ENCODE assay signal across 1 cellular context in genomic region chr1:154970631-154971340, GRCh38.
A peak's percentile ranks its signal among the peaks of the same experiment; 100 is the strongest.
TF ChIP-seq lines count a peak whose summit lies in the region.

SHC1 (minus strand) TSS chr1:154970747; CDS start chr1:154970526, 221 bp downstream.

TF ChIP-seq in K562, 482 proteins besides CTCF, POLR2A, EP300 and RAD21 (continued from another document and continues in another):
- TF ChIP-seq ZBTB34 (CRISPR knock-in tag; IDR thresholded peaks at IDR 0.05) (no peak), NCOR1 (IDR thresholded peaks at IDR 0.05) (no peak), RBFOX2 (IDR thresholded peaks at IDR 0.05; ENCODE audit: low read depth, low read length) (peak; percentile 83), HLTF (IDR thresholded peaks at IDR 0.05) (0 out of 2 replicates have a peak, but pooled peaks have one; percentile 16), BRD4 (IDR thresholded peaks at IDR 0.05) (no peak), ZNF695 (CRISPR knock-in tag; IDR thresholded peaks at IDR 0.05) (no peak), MTA1 (IDR thresholded peaks at IDR 0.05; ENCODE audit: borderline replicate concordance) (peak; percentile 19; the same call in 1 of the 2 replicates), E2F6 (IDR thresholded peaks at IDR 0.05; ENCODE audit: borderline replicate concordance in 1 of 2, extremely low read depth in 1 of 2, insufficient read depth in 1 of 2, insufficient read length in 1 of 2, low read depth in 1 of 2, low read length in 1 of 2, poor library complexity in 1 of 2, severe bottlenecking in 1 of 2) (peak in 1 of 2 experiments; percentile 5), RFX1 (IDR thresholded peaks at IDR 0.05) (no peak), ZNF280B (CRISPR knock-in tag; IDR thresholded peaks at IDR 0.05) (no peak), CEBPG (CRISPR knock-in tag; IDR thresholded peaks at IDR 0.05) (no peak), CEBPG (tag; conservative IDR thresholded peaks at IDR 0.05 in 1 of 2, IDR thresholded peaks at IDR 0.05 in 1 of 2) (no peak), SRSF7 (optimal IDR thresholded peaks at IDR 0.05; ENCODE audit: low read depth, low read length) (no peak), HMGN3 (IDR thresholded peaks at IDR 0.05; ENCODE audit: borderline replicate concordance, extremely low read depth, insufficient read length, low read depth, low read length) (no peak), PHF21A (IDR thresholded peaks at IDR 0.05; ENCODE audit: borderline replicate concordance, low read depth) (no peak), ZBTB17 (CRISPR knock-in tag; IDR thresholded peaks at IDR 0.05) (no peak), ZNF175 (CRISPR knock-in tag; IDR thresholded peaks at IDR 0.05; ENCODE audit: low read depth) (no peak), NRF1 (conservative IDR thresholded peaks at IDR 0.05 in 1 of 2, IDR thresholded peaks at IDR 0.05 in 1 of 2) (peak; percentile 33 to 34; a peak in 1 of 4 replicates), SMAD3 (CRISPR knock-in tag; conservative IDR thresholded peaks at IDR 0.05) (no peak), CHCHD3 (CRISPR knock-in tag; IDR thresholded peaks at IDR 0.05) (no peak), EWSR1 (IDR thresholded peaks at IDR 0.05; ENCODE audit: borderline replicate concordance, low read depth, partially characterized antibody) (no peak), NFXL1 (CRISPR knock-in tag; IDR thresholded peaks at IDR 0.05) (no peak), FOXJ2 (tag; IDR thresholded peaks at IDR 0.05) (no peak), MTA3 (IDR thresholded peaks at IDR 0.05; ENCODE audit: borderline replicate concordance) (peak; percentile 57; the same call in 1 of the 2 replicates), SIN3B (IDR thresholded peaks at IDR 0.05; ENCODE audit: low read depth) (no peak), TOE1 (IDR thresholded peaks at IDR 0.05; ENCODE audit: borderline replicate concordance) (no peak), TOE1 (CRISPR knock-in tag; IDR thresholded peaks at IDR 0.05; ENCODE audit: borderline replicate concordance, low read depth) (no peak), SMC3 (conservative IDR thresholded peaks at IDR 0.05; ENCODE audit: insufficient read depth, low read depth, low read length) (no peak), KDM1A (IDR thresholded peaks at IDR 0.05) (no peak), RBM39 (optimal IDR thresholded peaks at IDR 0.05; ENCODE audit: low read depth, low read length) (no peak), COPS2 (conservative IDR thresholded peaks at IDR 0.05) (no peak), YBX1 (IDR thresholded peaks at IDR 0.05) (no peak), FOS (IDR thresholded peaks at IDR 0.05; ENCODE audit: extremely low read depth, insufficient read length) (no peak), STAT5A (IDR thresholded peaks at IDR 0.05; ENCODE audit: borderline replicate concordance, low read length) (no peak), CTCFL (IDR thresholded peaks at IDR 0.05; ENCODE audit: borderline replicate concordance, insufficient read depth, low read depth, low read length, poor library complexity, severe bottlenecking) (no peak), ZNF77 (CRISPR knock-in tag; IDR thresholded peaks at IDR 0.05) (no peak), FOXM1 (IDR thresholded peaks at IDR 0.05; ENCODE audit: low read depth) (no peak), FOXM1 (CRISPR knock-in tag; IDR thresholded peaks at IDR 0.05; ENCODE audit: low read depth) (no peak), HNRNPUL1 (IDR thresholded peaks at IDR 0.05; ENCODE audit: low read length) (no peak), KLF10 (CRISPR knock-in tag; IDR thresholded peaks at IDR 0.05) (no peak), DIDO1 (tag; IDR thresholded peaks at IDR 0.05; ENCODE audit: low read depth) (no peak), NCOA4 (IDR thresholded peaks at IDR 0.05; ENCODE audit: partially characterized antibody) (no peak), ZNF766 (CRISPR knock-in tag; conservative IDR thresholded peaks at IDR 0.05) (no peak), MYC (IDR thresholded peaks at IDR 0.05; ENCODE audit: low read depth, low read length) (peak; percentile 63; the same call in 1 of the 2 replicates), MYC (CRISPR knock-in tag; IDR thresholded peaks at IDR 0.05; ENCODE audit: borderline replicate concordance, low read depth) (no peak), ZNF644 (tag; IDR thresholded peaks at IDR 0.05; ENCODE audit: low read depth) (no peak), ZNF75A (CRISPR knock-in tag; IDR thresholded peaks at IDR 0.05) (no peak), ZNF347 (CRISPR knock-in tag; IDR thresholded peaks at IDR 0.05; ENCODE audit: low read depth) (no peak), MECOM (CRISPR knock-in tag; IDR thresholded peaks at IDR 0.05) (no peak), GTF3C2 (IDR thresholded peaks at IDR 0.05; ENCODE audit: borderline replicate concordance, extremely low read depth, insufficient read length) (no peak), JUN (IDR thresholded peaks at IDR 0.05; ENCODE audit: borderline replicate concordance, low read depth, low read length) (no peak), JUN (CRISPR knock-in tag; IDR thresholded peaks at IDR 0.05; ENCODE audit: borderline replicate concordance) (no peak; the same call in 1 of the 2 replicates), ILK (tag; IDR thresholded peaks at IDR 0.05; ENCODE audit: borderline replicate concordance, low read depth) (no peak)
- TF ChIP-seq, protein P1, sequence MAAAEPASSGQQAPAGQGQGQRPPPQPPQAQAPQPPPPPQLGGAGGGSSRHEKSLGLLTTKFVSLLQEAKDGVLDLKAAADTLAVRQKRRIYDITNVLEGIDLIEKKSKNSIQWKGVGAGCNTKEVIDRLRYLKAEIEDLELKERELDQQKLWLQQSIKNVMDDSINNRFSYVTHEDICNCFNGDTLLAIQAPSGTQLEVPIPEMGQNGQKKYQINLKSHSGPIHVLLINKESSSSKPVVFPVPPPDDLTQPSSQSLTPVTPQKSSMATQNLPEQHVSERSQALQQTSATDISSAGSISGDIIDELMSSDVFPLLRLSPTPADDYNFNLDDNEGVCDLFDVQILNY (CRISPR knock-in tag; IDR thresholded peaks at IDR 0.05) = no peak
- TF ChIP-seq, protein P2, sequence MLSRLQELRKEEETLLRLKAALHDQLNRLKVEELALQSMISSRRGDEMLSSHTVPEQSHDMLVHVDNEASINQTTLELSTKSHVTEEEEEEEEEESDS (CRISPR knock-in tag; IDR thresholded peaks at IDR 0.05) = no peak
- TF ChIP-seq, protein P3, sequence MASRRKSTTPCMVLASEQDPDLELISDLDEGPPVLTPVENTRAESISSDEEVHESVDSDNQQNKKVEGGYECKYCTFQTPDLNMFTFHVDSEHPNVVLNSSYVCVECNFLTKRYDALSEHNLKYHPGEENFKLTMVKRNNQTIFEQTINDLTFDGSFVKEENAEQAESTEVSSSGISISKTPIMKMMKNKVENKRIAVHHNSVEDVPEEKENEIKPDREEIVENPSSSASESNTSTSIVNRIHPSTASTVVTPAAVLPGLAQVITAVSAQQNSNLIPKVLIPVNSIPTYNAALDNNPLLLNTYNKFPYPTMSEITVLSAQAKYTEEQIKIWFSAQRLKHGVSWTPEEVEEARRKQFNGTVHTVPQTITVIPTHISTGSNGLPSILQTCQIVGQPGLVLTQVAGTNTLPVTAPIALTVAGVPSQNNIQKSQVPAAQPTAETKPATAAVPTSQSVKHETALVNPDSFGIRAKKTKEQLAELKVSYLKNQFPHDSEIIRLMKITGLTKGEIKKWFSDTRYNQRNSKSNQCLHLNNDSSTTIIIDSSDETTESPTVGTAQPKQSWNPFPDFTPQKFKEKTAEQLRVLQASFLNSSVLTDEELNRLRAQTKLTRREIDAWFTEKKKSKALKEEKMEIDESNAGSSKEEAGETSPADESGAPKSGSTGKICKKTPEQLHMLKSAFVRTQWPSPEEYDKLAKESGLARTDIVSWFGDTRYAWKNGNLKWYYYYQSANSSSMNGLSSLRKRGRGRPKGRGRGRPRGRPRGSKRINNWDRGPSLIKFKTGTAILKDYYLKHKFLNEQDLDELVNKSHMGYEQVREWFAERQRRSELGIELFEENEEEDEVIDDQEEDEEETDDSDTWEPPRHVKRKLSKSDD (conservative IDR thresholded peaks at IDR 0.05; ENCODE audit: low read length) = no peak
- TF ChIP-seq, protein P4, sequence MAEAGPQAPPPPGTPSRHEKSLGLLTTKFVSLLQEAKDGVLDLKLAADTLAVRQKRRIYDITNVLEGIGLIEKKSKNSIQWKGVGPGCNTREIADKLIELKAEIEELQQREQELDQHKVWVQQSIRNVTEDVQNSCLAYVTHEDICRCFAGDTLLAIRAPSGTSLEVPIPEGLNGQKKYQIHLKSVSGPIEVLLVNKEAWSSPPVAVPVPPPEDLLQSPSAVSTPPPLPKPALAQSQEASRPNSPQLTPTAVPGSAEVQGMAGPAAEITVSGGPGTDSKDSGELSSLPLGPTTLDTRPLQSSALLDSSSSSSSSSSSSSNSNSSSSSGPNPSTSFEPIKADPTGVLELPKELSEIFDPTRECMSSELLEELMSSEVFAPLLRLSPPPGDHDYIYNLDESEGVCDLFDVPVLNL (CRISPR knock-in tag; IDR thresholded peaks at IDR 0.05; ENCODE audit: low read depth) = no peak
- TF ChIP-seq, protein P5, sequence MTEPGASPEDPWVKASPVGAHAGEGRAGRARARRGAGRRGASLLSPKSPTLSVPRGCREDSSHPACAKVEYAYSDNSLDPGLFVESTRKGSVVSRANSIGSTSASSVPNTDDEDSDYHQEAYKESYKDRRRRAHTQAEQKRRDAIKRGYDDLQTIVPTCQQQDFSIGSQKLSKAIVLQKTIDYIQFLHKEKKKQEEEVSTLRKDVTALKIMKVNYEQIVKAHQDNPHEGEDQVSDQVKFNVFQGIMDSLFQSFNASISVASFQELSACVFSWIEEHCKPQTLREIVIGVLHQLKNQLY (CRISPR knock-in tag; conservative IDR thresholded peaks at IDR 0.05) = no peak
- TF ChIP-seq, protein P6, sequence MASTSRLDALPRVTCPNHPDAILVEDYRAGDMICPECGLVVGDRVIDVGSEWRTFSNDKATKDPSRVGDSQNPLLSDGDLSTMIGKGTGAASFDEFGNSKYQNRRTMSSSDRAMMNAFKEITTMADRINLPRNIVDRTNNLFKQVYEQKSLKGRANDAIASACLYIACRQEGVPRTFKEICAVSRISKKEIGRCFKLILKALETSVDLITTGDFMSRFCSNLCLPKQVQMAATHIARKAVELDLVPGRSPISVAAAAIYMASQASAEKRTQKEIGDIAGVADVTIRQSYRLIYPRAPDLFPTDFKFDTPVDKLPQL (IDR thresholded peaks at IDR 0.05; ENCODE audit: extremely low read depth, insufficient read length) = peak; percentile 31
- TF ChIP-seq, protein P7, sequence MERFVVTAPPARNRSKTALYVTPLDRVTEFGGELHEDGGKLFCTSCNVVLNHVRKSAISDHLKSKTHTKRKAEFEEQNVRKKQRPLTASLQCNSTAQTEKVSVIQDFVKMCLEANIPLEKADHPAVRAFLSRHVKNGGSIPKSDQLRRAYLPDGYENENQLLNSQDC (CRISPR knock-in tag; IDR thresholded peaks at IDR 0.05) = no peak
